In genomic region chr16:72620348-72620747, GRCh38 we compare ENCODE assay signal across 27 cellular contexts.
"Had no signal": no experiment of that assay in that cellular context is flagged by ENCODE, and none has a peak within 500 bp of the region (broad histone marks: within the 10 kb centered on the region; RNA-seq: fewer than 3 reads in every experiment).

No MANE protein-coding gene starts in this region.

- FAIRE-seq: bronchial epithelial cell, RCC 7860 had no signal

- H3K9me3 ChIP-seq: ascending aorta, body of pancreas, SJSA1 had no signal

- H3K4me1 Mint-ChIP-seq: activated naive CD8-positive, alpha-beta T cell treated with anti-CD3 and anti-CD28 coated beads, Interleukin-2, amount 50 U/mL, for 24 hours had no signal

- H3K9ac ChIP-seq: KMS-11 had no signal

- DNase-seq: activated CD4-positive, alpha-beta T cell treated with anti-CD3 and anti-CD28 coated beads for 48 hours; activated CD4-positive, alpha-beta T cell treated with anti-CD3 and anti-CD28 coated beads, Interleukin-2, amount 50 U/mL, for 4 hours; activated CD4-positive, CD25-positive, alpha-beta regulatory T cell treated with anti-CD3 and anti-CD28 coated beads, Interleukin-2, amount 50 U/mL, for 72 hours; activated CD8-positive, alpha-beta T cell treated with anti-CD3 and anti-CD28 coated beads, Interleukin-2, amount 10 ng/mL, durations not matched to agents 7 days and 5 days; activated effector memory CD4-positive, alpha-beta T cell treated with anti-CD3 and anti-CD28 coated beads, Interleukin-2, amount 50 U/mL, for 16 hours; activated naive CD4-positive, alpha-beta T cell treated with Interleukin-2 at 50 U/mL for 16 hours; activated naive CD8-positive, alpha-beta T cell treated with anti-CD3 and anti-CD28 coated beads, Interleukin-2, amount 50 U/mL, for 24 hours; activated T-cell treated with anti-CD3 and anti-CD28 coated beads, Interleukin-2, amount 50 U/mL, for 4 hours; amniotic stem cell; body of pancreas; central memory CD4-positive, alpha-beta T cell; NCI-H1092; NCI-H1694 treated with DMSO at 0.1 percent for 48 hours; NCI-H2029 treated with DMSO at 0.1 percent for 48 hours; NCI-H226; NCI-H524 treated with DMSO at 0.1 percent for 48 hours; NCI-H748 treated with DMSO at 0.1 percent for 48 hours; PC-3; SHP77 had no signal

- H3K36me3 Mint-ChIP-seq: activated naive CD4-positive, alpha-beta T cell treated with anti-CD3 and anti-CD28 coated beads, Interleukin-2, amount 50 U/mL, for 72 hours had no signal

- H3K27me3 ChIP-seq: ascending aorta, body of pancreas, SJSA1 had no signal

- H3K4me2 ChIP-seq: KMS-11 had no signal

- H3K36me3 ChIP-seq: ascending aorta, SJSA1 had no signal

- H3K27ac Mint-ChIP-seq: activated CD8-positive, alpha-beta T cell treated with anti-CD3 and anti-CD28 coated beads, Interleukin-2, amount 10 ng/mL, durations not matched to agents 7 days and 5 days; activated naive CD4-positive, alpha-beta T cell treated with anti-CD3 and anti-CD28 coated beads, Interleukin-2, amount 50 U/mL, for 72 hours; activated naive CD8-positive, alpha-beta T cell treated with anti-CD3 and anti-CD28 coated beads, Interleukin-2, amount 50 U/mL, for 24 hours; T-helper 1 cell treated with Interleukin-12 subunit alpha and Interleukin-12 subunit beta and Interleukin-4 antibody, amounts not matched to agents 30 μg/mL and 1 μg/mL, for 36 hours had no signal

- H3K4me3 Mint-ChIP-seq: activated CD8-positive, alpha-beta T cell treated with anti-CD3 and anti-CD28 coated beads, Interleukin-2, amount 10 ng/mL, durations not matched to agents 7 days and 5 days; activated naive CD8-positive, alpha-beta T cell treated with anti-CD3 and anti-CD28 coated beads, Interleukin-2, amount 50 U/mL, for 24 hours; activated T-cell treated with anti-CD3 and anti-CD28 coated beads, Interleukin-2, amount 50 U/mL, for 4 hours; T-helper 1 cell treated with Interleukin-12 subunit alpha and Interleukin-12 subunit beta and Interleukin-4 antibody, amounts not matched to agents 30 μg/mL and 1 μg/mL, for 36 hours; WTC11 had no signal

- H3K4me1 ChIP-seq: ascending aorta, body of pancreas, SJSA1 had no signal

- H3K27me3 Mint-ChIP-seq: activated naive CD8-positive, alpha-beta T cell treated with anti-CD3 and anti-CD28 coated beads, Interleukin-2, amount 50 U/mL, for 24 hours had no signal

- H3K4me3 ChIP-seq: ascending aorta, body of pancreas, SJSA1 had no signal

- H3K27ac ChIP-seq: ascending aorta, body of pancreas, KMS-11, SJSA1 had no signal
